In genomic region chr13:113304121-113304520, GRCh38 we compare ENCODE assay signal across 23 cellular contexts. TPM values are rescaled to one million over a fixed set of nuclear protein-coding genes. Genes with fewer than 3 reads are reported as not detected.
"Had no signal": no experiment of that assay in that cellular context is flagged by ENCODE, and none has a peak within 500 bp of the region (broad histone marks: within the 10 kb centered on the region; RNA-seq: fewer than 3 reads in every experiment).

No MANE protein-coding gene starts in this region.

- H3K27me3 ChIP-seq: pancreas, stomach, suprapubic skin, transverse colon had no signal

- H3K4me3 Mint-ChIP-seq: activated CD4-positive, alpha-beta T cell treated with anti-CD3 and anti-CD28 coated beads, Interleukin-2, amount 10 ng/mL, durations not matched to agents 24 days and 14 days; activated CD8-positive, alpha-beta T cell treated with anti-CD3 and anti-CD28 coated beads, Interleukin-2, amount 10 ng/mL, durations not matched to agents 7 days and 5 days; activated naive CD8-positive, alpha-beta T cell treated with anti-CD3 and anti-CD28 coated beads, Interleukin-2, amount 10 ng/mL, durations not matched to agents 7 days and 5 days; natural killer cell treated with Interleukin-12 subunit alpha and Interleukin-12 subunit beta and Interleukin-15 and Interleukin-18, amount 100 ng/mL, for 72 hours; stimulated activated memory B cell treated with anti-CD40 and anti-IgM and Interleukin-4, amounts not matched to agents 10 μg/mL and 1 μg/mL and 100 μg/mL, for 72 hours; T-helper 2 cell treated with Interferon-gamma antibody and Interleukin-4, amounts not matched to agents 5 μg/mL and 100 μg/mL, for 36 hours had no signal

- H3K27ac Mint-ChIP-seq: activated CD4-positive, alpha-beta T cell treated with anti-CD3 and anti-CD28 coated beads, Interleukin-2, amount 10 ng/mL, durations not matched to agents 24 days and 14 days; activated CD8-positive, alpha-beta T cell treated with anti-CD3 and anti-CD28 coated beads, Interleukin-2, amount 10 ng/mL, durations not matched to agents 7 days and 5 days; activated naive CD8-positive, alpha-beta T cell treated with anti-CD3 and anti-CD28 coated beads, Interleukin-2, amount 10 ng/mL, durations not matched to agents 7 days and 5 days; activated T-helper 2 cell treated with anti-CD3 and anti-CD28 coated beads, Interferon-gamma antibody, Interleukin-2, Interleukin-4, amounts not matched to agents 10 μg/mL and 5 μg/mL and 100 μg/mL, durations not matched to agents 14 hours and 24 hours and 36 hours; stimulated activated memory B cell treated with anti-CD40 and anti-IgM and Interleukin-4, amounts not matched to agents 10 μg/mL and 1 μg/mL and 100 μg/mL, for 72 hours; T-helper 2 cell treated with Interferon-gamma antibody and Interleukin-4, amounts not matched to agents 5 μg/mL and 100 μg/mL, for 36 hours had no signal

- H3K27me3 Mint-ChIP-seq: activated CD4-positive, alpha-beta T cell treated with anti-CD3 and anti-CD28 coated beads, Interleukin-2, amount 10 ng/mL, durations not matched to agents 24 days and 14 days; activated naive CD8-positive, alpha-beta T cell treated with anti-CD3 and anti-CD28 coated beads, Interleukin-2, amount 10 ng/mL, durations not matched to agents 7 days and 5 days; natural killer cell treated with Interleukin-12 subunit alpha and Interleukin-12 subunit beta and Interleukin-15 and Interleukin-18, amount 100 ng/mL, for 72 hours; stimulated activated memory B cell treated with anti-CD40 and anti-IgM and Interleukin-4, amounts not matched to agents 10 μg/mL and 1 μg/mL and 100 μg/mL, for 72 hours had no signal

- H3K4me3 ChIP-seq: pancreas, stomach, suprapubic skin, transverse colon had no signal

- ATAC-seq: activated CD4-positive, CD25-positive, alpha-beta regulatory T cell treated with anti-CD3 and anti-CD28 coated beads, Interleukin-2, amount 50 U/mL, for 24 hours; activated CD8-positive, alpha-beta T cell treated with anti-CD3 and anti-CD28 coated beads, Interleukin-2, amount 10 ng/mL, durations not matched to agents 7 days and 5 days; left ventricle myocardium superior; natural killer cell treated with Interleukin-12 subunit alpha and Interleukin-12 subunit beta and Interleukin-15 and Interleukin-18, amount 100 ng/mL, for 72 hours; pancreas; sciatic nerve; stimulated activated memory B cell treated with anti-CD40 and anti-IgM and Interleukin-4, amounts not matched to agents 10 μg/mL and 1 μg/mL and 100 μg/mL, for 72 hours had no signal

- H3K36me3 ChIP-seq: pancreas, suprapubic skin, transverse colon had no signal

- DNase-seq: activated CD4-positive, alpha-beta T cell treated with anti-CD3 and anti-CD28 coated beads, Interleukin-2, amount 10 ng/mL, durations not matched to agents 24 days and 14 days; activated CD8-positive, alpha-beta T cell treated with anti-CD3 and anti-CD28 coated beads, Interleukin-2, amount 10 ng/mL, durations not matched to agents 7 days and 5 days; activated naive CD4-positive, alpha-beta T cell treated with Interleukin-2 at 50 U/mL for 16 hours; activated naive CD8-positive, alpha-beta T cell treated with anti-CD3 and anti-CD28 coated beads, Interleukin-2, amount 10 ng/mL, durations not matched to agents 7 days and 5 days; activated T-cell treated with anti-CD3 and anti-CD28 coated beads, Interleukin-2, amount 50 U/mL, for 1 hour; amygdala; foreskin fibroblast; glutamatergic neuron; hippocampal formation; left ventricle myocardium superior; pancreas; small intestine; stimulated activated CD4-positive, alpha-beta T cell treated with anti-CD3 and anti-CD28 coated beads, Interleukin-2, amount 100 ng/mL, for 24 hours; stomach; transverse colon had no signal

- H3K9me3 Mint-ChIP-seq: activated CD4-positive, alpha-beta T cell treated with anti-CD3 and anti-CD28 coated beads, Interleukin-2, amount 10 ng/mL, durations not matched to agents 24 days and 14 days; activated naive CD8-positive, alpha-beta T cell treated with anti-CD3 and anti-CD28 coated beads, Interleukin-2, amount 10 ng/mL, durations not matched to agents 7 days and 5 days; activated T-helper 2 cell treated with anti-CD3 and anti-CD28 coated beads, Interferon-gamma antibody, Interleukin-2, Interleukin-4, amounts not matched to agents 10 μg/mL and 5 μg/mL and 100 μg/mL, durations not matched to agents 14 hours and 24 hours and 36 hours; natural killer cell treated with Interleukin-12 subunit alpha and Interleukin-12 subunit beta and Interleukin-15 and Interleukin-18, amount 100 ng/mL, for 72 hours; stimulated activated memory B cell treated with anti-CD40 and anti-IgM and Interleukin-4, amounts not matched to agents 10 μg/mL and 1 μg/mL and 100 μg/mL, for 72 hours; T-helper 2 cell treated with Interferon-gamma antibody and Interleukin-4, amounts not matched to agents 5 μg/mL and 100 μg/mL, for 36 hours had no signal

- H3K9me3 ChIP-seq: pancreas, stomach, suprapubic skin, transverse colon had no signal

- H3K27ac ChIP-seq: pancreas, stomach, suprapubic skin, transverse colon, VCaP had no signal

- H3K36me3 Mint-ChIP-seq: natural killer cell treated with Interleukin-12 subunit alpha and Interleukin-12 subunit beta and Interleukin-15 and Interleukin-18, amount 100 ng/mL, for 72 hours had no signal

RNA-seq across cellular contexts. Expression of gene GRTP1, which starts 59.8 kb away (rescaled TPM):
- total RNA-seq: activated CD4-positive, alpha-beta T cell treated with anti-CD3 and anti-CD28 coated beads, Interleukin-2, amount 10 ng/mL, durations not matched to agents 24 days and 14 days; activated CD8-positive, alpha-beta T cell treated with anti-CD3 and anti-CD28 coated beads, Interleukin-2, amount 10 ng/mL, durations not matched to agents 7 days and 5 days; activated naive CD8-positive, alpha-beta T cell treated with anti-CD3 and anti-CD28 coated beads, Interleukin-2, amount 10 ng/mL, durations not matched to agents 7 days and 5 days; activated T-helper 2 cell treated with anti-CD3 and anti-CD28 coated beads, Interferon-gamma antibody, Interleukin-2, Interleukin-4, amounts not matched to agents 10 μg/mL and 5 μg/mL and 100 μg/mL, durations not matched to agents 14 hours and 24 hours and 36 hours; natural killer cell treated with Interleukin-12 subunit alpha and Interleukin-12 subunit beta and Interleukin-15 and Interleukin-18, amount 100 ng/mL, for 72 hours had no signal
